In the genomic region with DNA sequence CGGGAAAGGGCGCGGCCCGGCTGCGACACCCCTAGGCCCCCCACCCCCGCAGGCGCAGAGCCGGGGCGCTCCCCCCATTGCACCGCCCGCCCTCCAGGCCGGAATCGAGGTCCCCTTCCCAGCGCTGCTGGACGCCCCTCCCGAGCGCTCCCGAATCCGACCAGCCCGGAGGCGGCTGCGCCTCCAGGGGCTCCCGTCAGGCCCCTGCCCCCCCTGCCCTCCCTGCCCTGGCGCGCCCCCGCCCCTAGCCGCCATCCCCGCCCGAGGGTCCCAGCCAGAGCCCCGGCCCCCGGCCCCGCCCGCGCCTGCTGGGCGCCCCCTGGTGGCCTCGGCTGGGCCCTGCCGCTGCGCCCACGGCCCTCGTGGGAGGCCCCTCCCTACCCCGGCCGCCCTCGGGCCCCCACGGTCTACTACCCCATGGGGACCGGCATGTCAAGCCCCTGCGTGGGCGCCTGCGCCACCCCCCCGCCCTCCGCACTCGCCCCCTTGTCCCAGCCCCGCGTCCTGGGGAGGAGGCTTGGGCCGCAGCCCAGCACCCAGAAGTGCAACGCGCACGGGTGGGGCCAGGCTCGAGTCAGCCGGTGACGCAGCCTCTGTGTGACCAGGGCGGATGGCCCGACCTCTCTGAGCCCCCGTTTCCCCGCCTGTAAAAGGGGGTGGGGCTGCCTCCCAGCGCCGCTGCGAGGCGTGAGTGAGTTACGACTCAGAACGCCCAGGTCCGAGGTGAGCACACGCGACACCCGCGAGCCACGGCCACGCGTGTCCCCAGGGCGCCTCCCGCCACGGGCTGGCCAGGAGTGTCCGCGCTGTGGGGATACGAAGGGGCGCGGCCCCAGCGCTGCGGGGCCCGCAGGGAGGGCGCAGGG, we compare ENCODE assay signal across 8 cellular contexts.
DNase-seq lines count a peak whose midpoint lies in the region; ATAC-seq, FAIRE-seq and TF ChIP-seq lines count a peak whose summit lies in the region.

No MANE protein-coding gene starts in this region.

- no peak overlapping the region for H2AK5ac ChIP-seq in mesenchymal stem cell (ENCODE audit: low read length, severe bottlenecking)

- no peaks in the 10 kb centered on the region for H3K27me3 Mint-ChIP-seq in activated CD4-positive, alpha-beta memory T cell treated with anti-CD3 and anti-CD28 coated beads, Interleukin-2, amount 10 ng/mL, durations not matched to agents 7 days and 5 days

- H2BK5ac ChIP-seq in mesenchymal stem cell (ENCODE audit: low read depth, low read length, poor library complexity, severe bottlenecking) = no peak overlapping the region

- POLR2A ChIA-PET in activated CD4-positive, alpha-beta memory T cell treated with anti-CD3 and anti-CD28 coated beads, Interleukin-2, amount 10 ng/mL, durations not matched to agents 7 days and 5 days (lab: Charles Lee) = interaction anchor here (0.7 to 1.4 kb wide), 6 partner anchors 8 to 293 kb away, joined by 3 to 9 read pairs (median 5); a partner anchor contains a TSS

- H3K4ac ChIP-seq in mesenchymal stem cell (ENCODE audit: low read depth in 1 of 2, low read length in 2 of 2) = peak overlapping the region in 1 of 2 experiments; percentile 93

- peak overlapping the region; percentile 79 for H4K8ac ChIP-seq in mesenchymal stem cell (ENCODE audit: low read length)

- H3K27ac Mint-ChIP-seq in activated CD4-positive, alpha-beta memory T cell treated with anti-CD3 and anti-CD28 coated beads, Interleukin-2, amount 10 ng/mL, durations not matched to agents 7 days and 5 days = peak overlapping the region; percentile 80

- no peaks in the 10 kb centered on the region for H3K36me3 Mint-ChIP-seq in activated CD4-positive, alpha-beta memory T cell treated with anti-CD3 and anti-CD28 coated beads, Interleukin-2, amount 10 ng/mL, durations not matched to agents 7 days and 5 days (ENCODE audit: low read depth)

- WGBS in mesenchymal stem cell = 3% methylated on average over 66 of the region's 90 CpGs

- peak overlapping the region in 1 of 2 experiments; percentile 37 for H2BK12ac ChIP-seq in mesenchymal stem cell (ENCODE audit: low read length in 2 of 2)

- peak overlapping the region; percentile 70 for H3K4me3 Mint-ChIP-seq in activated CD4-positive, alpha-beta memory T cell treated with anti-CD3 and anti-CD28 coated beads, Interleukin-2, amount 10 ng/mL, durations not matched to agents 7 days and 5 days

- no peaks in the 10 kb centered on the region for H3K9me3 Mint-ChIP-seq in activated CD4-positive, alpha-beta memory T cell treated with anti-CD3 and anti-CD28 coated beads, Interleukin-2, amount 10 ng/mL, durations not matched to agents 7 days and 5 days

- H2AFZ ChIP-seq in mesenchymal stem cell (ENCODE audit: low read depth, low read length) = peak overlapping the region; percentile 89

- peak overlapping the region in 1 of 2 experiments; percentile 87 for H3K14ac ChIP-seq in mesenchymal stem cell (ENCODE audit: low read length in 2 of 2)

- H4K91ac ChIP-seq in mesenchymal stem cell (ENCODE audit: low read length) = peak overlapping the region; percentile 52

- H3K9me3 ChIP-seq in mesenchymal stem cell (ENCODE audit: control insufficient read depth, low read length) = peaks cover 2% of the 10 kb centered on the region

- peak overlapping the region; percentile 82 for H3K9ac ChIP-seq in mesenchymal stem cell (ENCODE audit: low read length)

- peak overlapping the region; percentile 91 for H2BK15ac ChIP-seq in mesenchymal stem cell (ENCODE audit: low read depth, poor library complexity, severe bottlenecking)

- CTCF ChIA-PET in activated CD4-positive, alpha-beta memory T cell treated with anti-CD3 and anti-CD28 coated beads, Interleukin-2, amount 10 ng/mL, durations not matched to agents 7 days and 5 days (lab: Charles Lee) = interaction anchor here (1.2 kb wide), 1 partner anchor 26 kb away, joined by 3 read pairs; no protein-coding TSS in a partner anchor

- peak overlapping the region; percentile 59 to 81 for H3K4me3 ChIP-seq in mesenchymal stem cell (ENCODE audit: insufficient read depth in 1 of 2, low read depth in 1 of 2, low read length in 2 of 2)

- peak; percentile 66 for DNase-seq in GM12892 (ENCODE audit: insufficient read length)
- DNase-seq in NAMALWA (ENCODE audit: low spot score) = peak; percentile 69
- DNase-seq in activated CD4-positive, alpha-beta memory T cell treated with anti-CD3 and anti-CD28 coated beads, Interleukin-2, amount 10 ng/mL, durations not matched to agents 7 days and 5 days = peak; percentile 79
- peak; percentile 70 for DNase-seq in effector CD4-positive, alpha-beta T cell
- peak; percentile 82 for DNase-seq in mesenchymal stem cell
- DNase-seq in stimulated activated CD8-positive, alpha-beta memory T cell treated with anti-CD3 and anti-CD28 coated beads, Interleukin-15, amount 100 ng/mL, for 48 hours (ENCODE audit: low read depth in 2 of 2) = peak; percentile 56 to 69

- H3K36me3 ChIP-seq in mesenchymal stem cell (ENCODE audit: control insufficient read depth in 1 of 2, insufficient read depth in 2 of 2, low read depth in 1 of 2, low read length in 2 of 2) = peaks cover 0 to 3% of the 10 kb centered on the region in 2 experiments

- FAIRE-seq in GM12892 (lab: Jason Lieb, UNC) = no peak

- peak overlapping the region; percentile 93 for H3K4me2 ChIP-seq in mesenchymal stem cell (ENCODE audit: low read length, poor library complexity, severe bottlenecking)

- H2BK120ac ChIP-seq in mesenchymal stem cell (ENCODE audit: low read depth, low read length) = peak overlapping the region; percentile 90

- H3K4me1 ChIP-seq in mesenchymal stem cell (ENCODE audit: control insufficient read depth, insufficient read depth, low read depth, low read length) = peaks cover 20% of the 10 kb centered on the region

- peak overlapping the region in 1 of 2 experiments; percentile 66 for H3K23ac ChIP-seq in mesenchymal stem cell (ENCODE audit: low read length in 2 of 2)

- ATAC-seq in GM18517 (IDR thresholded peaks at IDR 0.05; ENCODE audit: unreplicated experiment) = no peak
- ATAC-seq in GM19395 (IDR thresholded peaks at IDR 0.05; ENCODE audit: unreplicated experiment) = no peak

- no peak for TF ChIP-seq POLR2A in GM12892 (IDR thresholded peaks at IDR 0.05; ENCODE audit: low read depth, low read length)

- peaks cover 7% of the 10 kb centered on the region for H3K4me1 Mint-ChIP-seq in activated CD4-positive, alpha-beta memory T cell treated with anti-CD3 and anti-CD28 coated beads, Interleukin-2, amount 10 ng/mL, durations not matched to agents 7 days and 5 days

- peaks cover 3% of the 10 kb centered on the region for H3K79me1 ChIP-seq in mesenchymal stem cell (replicated peaks; ENCODE audit: low read length, poor library complexity, severe bottlenecking)

- no peak overlapping the region for H3K27ac ChIP-seq in mesenchymal stem cell (ENCODE audit: low read length, poor library complexity, severe bottlenecking)

- peaks cover 0 to 6% of the 10 kb centered on the region in 2 experiments for H3K27me3 ChIP-seq in mesenchymal stem cell (ENCODE audit: control insufficient read depth in 1 of 2, insufficient read depth in 1 of 2, low read length in 2 of 2)

- H3K18ac ChIP-seq in mesenchymal stem cell (ENCODE audit: low read depth in 1 of 2, low read length in 2 of 2) = peak overlapping the region; percentile 34 to 96
